Comparison of ENCODE assay signal across 36 cellular contexts in the genomic region with DNA sequence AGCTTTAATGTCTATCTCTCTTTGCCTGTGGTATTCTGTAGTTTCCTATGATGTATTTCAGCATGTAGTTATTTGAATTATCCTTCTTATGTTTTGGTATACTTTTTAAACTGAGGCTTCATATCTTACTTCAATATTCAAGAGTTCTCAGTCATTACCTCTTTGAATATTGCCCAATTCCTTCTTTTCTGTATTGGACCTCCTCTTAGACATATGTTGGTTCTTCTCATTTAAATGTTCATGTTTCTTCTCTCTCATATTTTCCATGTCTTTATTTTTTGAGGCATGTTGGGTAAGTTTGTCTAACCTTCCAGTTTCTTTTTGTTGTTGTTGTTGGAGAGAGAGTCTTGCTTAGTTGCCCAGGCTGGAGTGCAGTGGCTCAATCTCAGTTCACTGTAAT.
"Had no signal": no experiment of that assay in that cellular context is flagged by ENCODE, and none has a peak within 500 bp of the region (broad histone marks: within the 10 kb centered on the region; RNA-seq: fewer than 3 reads in every experiment).

No MANE protein-coding gene starts in this region.

- DNase-seq: Karpas-422, Kasumi-1, MG63, MM.1S, MV-4-11, NCI-H1048, NCI-H1092, NCI-H1092 treated with DMSO at 0.1 percent for 48 hours, NCI-H1105, NCI-H1105 treated with DMSO at 0.1 percent for 48 hours, NCI-H1417, NCI-H1417 treated with DMSO at 0.1 percent for 48 hours, NCI-H1436, NCI-H1436 treated with DMSO at 0.1 percent for 48 hours, NCI-H146, NCI-H1694, NCI-H1694 treated with DMSO at 0.1 percent for 48 hours, NCI-H187, NCI-H187 treated with DMSO at 0.1 percent for 48 hours, NCI-H1930, NCI-H2029, NCI-H2029 treated with DMSO at 0.1 percent for 48 hours, NCI-H2081, NCI-H2081 treated with DMSO at 0.1 percent for 48 hours, NCI-H2107, NCI-H2171, NCI-H2171 treated with DMSO at 0.1 percent for 48 hours, NCI-H2227 treated with DMSO at 0.1 percent for 48 hours, NCI-H226, NCI-H345, NCI-H446, NCI-H446 treated with DMSO at 0.1 percent for 48 hours, NCI-H510A, NCI-H510A treated with DMSO at 0.1 percent for 48 hours, NCI-H524, NCI-H524 treated with DMSO at 0.1 percent for 48 hours had no signal

- H3K27me3 ChIP-seq: MG63 had no signal

- H3K36me3 ChIP-seq: MG63 had no signal

- H3K4me3 ChIP-seq: MG63 had no signal
